In the genomic region with DNA sequence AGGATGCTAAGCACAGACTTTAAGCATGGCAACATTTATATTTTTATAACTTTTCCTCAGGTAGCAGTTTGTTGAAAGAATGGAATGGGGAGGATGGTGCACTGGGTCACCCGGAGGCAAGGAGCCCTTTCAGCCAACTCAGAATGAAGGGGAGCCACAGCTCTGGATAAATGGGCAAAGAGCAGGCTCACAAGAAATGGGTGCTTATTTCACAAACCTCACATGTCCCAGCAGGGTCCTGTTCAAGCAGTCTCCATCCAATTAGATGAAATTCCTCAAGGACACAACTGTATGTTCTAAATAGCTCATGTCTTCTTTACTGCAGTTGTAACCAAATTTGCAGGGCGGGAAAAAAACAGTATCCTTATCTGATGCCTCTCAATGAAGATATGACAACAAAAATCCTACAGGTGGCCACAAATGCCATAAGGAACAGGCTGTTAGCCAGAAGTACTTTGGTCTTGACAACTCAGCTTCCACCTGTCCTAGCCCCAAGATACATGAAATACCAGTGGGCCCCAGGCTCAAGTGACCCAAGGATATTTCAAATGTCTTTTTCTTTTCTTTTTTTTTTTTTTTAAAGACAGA, we compare ENCODE assay signal across 20 cellular contexts. TPM values are rescaled to one million over a fixed set of nuclear protein-coding genes. Genes with fewer than 3 reads are reported as not detected.
DNase-seq lines count a peak whose midpoint lies in the region; ATAC-seq and TF ChIP-seq lines count a peak whose summit lies in the region.
"Had no signal": no experiment of that assay in that cellular context is flagged by ENCODE, and none has a peak within 500 bp of the region (broad histone marks: within the 10 kb centered on the region; RNA-seq: fewer than 3 reads in every experiment).

No MANE protein-coding gene starts in this region.

- intact Hi-C loops in activated B cell treated with CpG ODN at 0.5 μM for 24 hours (cut with micrococcal nuclease) (no loop called here), vagina (cut with DNase I) (no loop called here)

- H3K4me1 Mint-ChIP-seq in activated naive CD4-positive, alpha-beta T cell treated with anti-CD3 and anti-CD28 coated beads, Interleukin-2, amount 50 U/mL, for 24 hours: peaks cover 83% of the 10 kb centered on the region
- H3K4me1 Mint-ChIP-seq in activated B cell treated with CpG ODN at 0.5 μM for 24 hours (peaks cover 82% of the 10 kb centered on the region), memory B cell (peaks cover 49% of the 10 kb centered on the region)

- H3K27ac ChIP-seq in upper lobe of left lung (peak overlapping the region in 3 of 4 donors; percentile 21 to 87 (median 82)), vagina (no peak overlapping the region)
- H3K27ac ChIP-seq: WERI-Rb-1 had no signal

- POLR2A ChIA-PET in activated B cell treated with CpG ODN at 0.5 μM for 24 hours (lab: Charles Lee): interaction anchor here (0.7 to 1.2 kb wide), 2 partner anchors 36 to 83 kb away, joined by 3 read pairs; no protein-coding TSS in a partner anchor

- no peak for TF ChIP-seq CTCF in activated B cell treated with CpG ODN at 0.5 μM for 24 hours (IDR thresholded peaks at IDR 0.05)
- no peak for TF ChIP-seq CTCF in upper lobe of left lung (IDR thresholded peaks at IDR 0.05)
- no peak for TF ChIP-seq CTCF in vagina (IDR thresholded peaks at IDR 0.05)

- H3K9me3 ChIP-seq in upper lobe of left lung (no peaks in the 10 kb centered on the region), vagina (no peaks in the 10 kb centered on the region)
- H3K9me3 ChIP-seq: left lung, tibial nerve had no signal

- H3K27me3 ChIP-seq in upper lobe of left lung (no peaks in the 10 kb centered on the region), vagina (no peaks in the 10 kb centered on the region)
- H3K27me3 ChIP-seq: left lung, tibial nerve had no signal

- H3K36me3 ChIP-seq in upper lobe of left lung: no peaks in the 10 kb centered on the region
- H3K36me3 ChIP-seq in vagina: no peaks in the 10 kb centered on the region
- H3K36me3 ChIP-seq: left lung, tibial nerve had no signal

- H3K27ac Mint-ChIP-seq in activated naive CD4-positive, alpha-beta T cell treated with anti-CD3 and anti-CD28 coated beads, Interleukin-2, amount 50 U/mL, for 24 hours: peak overlapping the region; percentile 55
- peak overlapping the region; percentile 59 for H3K27ac Mint-ChIP-seq in activated B cell treated with CpG ODN at 0.5 μM for 24 hours
- H3K27ac Mint-ChIP-seq in memory B cell: peak overlapping the region; percentile 99

- whole genome bisulfite sequencing in upper lobe of left lung, 2 donors: 94 to 98% methylated on average over 2 of the region's 2 CpGs

- H3K9me3 Mint-ChIP-seq in activated naive CD4-positive, alpha-beta T cell treated with anti-CD3 and anti-CD28 coated beads, Interleukin-2, amount 50 U/mL, for 24 hours: no peaks in the 10 kb centered on the region
- H3K9me3 Mint-ChIP-seq in activated B cell treated with CpG ODN at 0.5 μM for 24 hours (no peaks in the 10 kb centered on the region), memory B cell (no peaks in the 10 kb centered on the region)
- H3K9me3 Mint-ChIP-seq: nephron; stimulated activated effector memory CD8-positive, alpha-beta T cell treated with anti-CD3 and anti-CD28 coated beads, Interleukin-12 subunit alpha, Interleukin-12 subunit beta, amount 100 ng/mL, for 72 hours had no signal

- TF ChIP-seq POLR2A in upper lobe of left lung (IDR thresholded peaks at IDR 0.05) (no peak), vagina (IDR thresholded peaks at IDR 0.05) (no peak)

- H3K27me3 Mint-ChIP-seq in activated naive CD4-positive, alpha-beta T cell treated with anti-CD3 and anti-CD28 coated beads, Interleukin-2, amount 50 U/mL, for 24 hours: no peaks in the 10 kb centered on the region
- H3K27me3 Mint-ChIP-seq in activated B cell treated with CpG ODN at 0.5 μM for 24 hours: no peaks in the 10 kb centered on the region
- H3K27me3 Mint-ChIP-seq in memory B cell: no peaks in the 10 kb centered on the region

- ATAC-seq in activated B cell treated with CpG ODN at 0.5 μM for 24 hours (ENCODE audit: low read depth) (no peak), memory B cell (ENCODE audit: low read depth) (no peak), upper lobe of left lung (ENCODE audit: low FRiP score in 2 of 2) (no peak)
- ATAC-seq: left lung; stimulated activated effector memory CD8-positive, alpha-beta T cell treated with anti-CD3 and anti-CD28 coated beads, Interleukin-12 subunit alpha, Interleukin-12 subunit beta, amount 100 ng/mL, for 72 hours had no signal

- H3K4me3 ChIP-seq in upper lobe of left lung (no peak overlapping the region), vagina (no peak overlapping the region)
- H3K4me3 ChIP-seq: left lung, tibial nerve had no signal

- peaks cover 49 to 65% (median 63%) of the 10 kb centered on the region in 4 donors for H3K4me1 ChIP-seq in upper lobe of left lung
- H3K4me1 ChIP-seq in vagina: peaks cover 61% of the 10 kb centered on the region

- DNase-seq in activated naive CD4-positive, alpha-beta T cell treated with Interleukin-2 at 50 U/mL for 16 hours: no peak
- DNase-seq in activated B cell treated with CpG ODN at 0.5 μM for 24 hours (no peak), memory B cell (ENCODE audit: low spot score in 2 of 2) (no peak), upper lobe of left lung (no peak), vagina (ENCODE audit: extremely low spot score in 2 of 2) (no peak), epidermal melanocyte (ENCODE audit: insufficient read length, low spot score) (no peak)
- no peak for DNase-seq in stimulated activated CD4-positive, alpha-beta T cell treated with anti-CD3 and anti-CD28 coated beads, Interleukin-4, amount 100 ng/mL, for 24 hours
- DNase-seq: activated effector memory CD4-positive, alpha-beta T cell treated with Interleukin-2 at 50 U/mL for 16 hours; aorta; foreskin melanocyte; left lung; NCI-H146; NK-92 treated with Interleukin-12 subunit alpha and Interleukin-12 subunit beta, amount 100 ng/mL, for 24 hours; stimulated activated CD4-positive, alpha-beta T cell treated with anti-CD3 and anti-CD28 coated beads, Interleukin-12 subunit alpha, Interleukin-12 subunit beta, amount 100 ng/mL, for 4 hours; SW 1271; WERI-Rb-1 had no signal

- CTCF ChIA-PET in activated B cell treated with CpG ODN at 0.5 μM for 24 hours (lab: Charles Lee): no interaction called here

- H3K36me3 Mint-ChIP-seq in activated naive CD4-positive, alpha-beta T cell treated with anti-CD3 and anti-CD28 coated beads, Interleukin-2, amount 50 U/mL, for 24 hours: peaks cover 7% of the 10 kb centered on the region
- H3K36me3 Mint-ChIP-seq in activated B cell treated with CpG ODN at 0.5 μM for 24 hours (ENCODE audit: low read depth) (peaks cover 8% of the 10 kb centered on the region), memory B cell (peaks cover 4% of the 10 kb centered on the region)

- no peak for TF ChIP-seq EP300 in upper lobe of left lung (IDR thresholded peaks at IDR 0.05)

- no peak overlapping the region for H3K4me3 Mint-ChIP-seq in activated naive CD4-positive, alpha-beta T cell treated with anti-CD3 and anti-CD28 coated beads, Interleukin-2, amount 50 U/mL, for 24 hours
- no peak overlapping the region for H3K4me3 Mint-ChIP-seq in activated B cell treated with CpG ODN at 0.5 μM for 24 hours
- no peak overlapping the region for H3K4me3 Mint-ChIP-seq in memory B cell
- H3K4me3 Mint-ChIP-seq: nephron; stimulated activated effector memory CD8-positive, alpha-beta T cell treated with anti-CD3 and anti-CD28 coated beads, Interleukin-12 subunit alpha, Interleukin-12 subunit beta, amount 100 ng/mL, for 72 hours had no signal

RNA-seq across cellular contexts. Expression of a gene that starts 48.2 kb away (rescaled TPM):
- 130 and 149 TPM in 2 replicates for total RNA-seq in activated B cell treated with CpG ODN at 0.5 μM for 24 hours
- 100 to 1,000 TPM in 2 of 6 donors, 10 to 100 TPM in 4; 50.2 to 180 (median 65.9) TPM for total RNA-seq in upper lobe of left lung
- 44.9 TPM for total RNA-seq in vagina
